Comparison of ENCODE assay signal across 1 cellular context in the genomic region with DNA sequence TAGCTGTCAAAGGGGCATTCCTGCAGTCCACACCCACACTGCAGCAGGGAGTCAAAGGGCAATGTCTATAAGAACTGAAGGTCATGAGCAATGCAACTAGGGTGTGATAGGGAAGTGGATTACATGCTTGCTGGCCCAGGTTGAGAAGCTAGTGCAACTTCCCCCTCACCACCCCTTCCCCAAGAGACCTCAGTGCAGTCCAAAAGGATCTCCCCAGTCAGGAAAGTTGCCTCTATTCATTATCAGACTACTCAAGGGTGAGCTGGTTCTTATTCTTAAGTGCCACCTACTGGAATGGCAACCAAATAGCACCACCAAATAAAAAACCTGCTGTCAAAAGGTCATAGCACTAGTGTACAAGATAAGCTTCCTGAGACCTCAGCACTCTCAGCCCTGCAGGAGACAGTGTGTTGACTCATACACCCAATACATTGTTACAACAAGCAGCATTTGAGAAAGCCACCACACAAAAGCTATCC.
TF ChIP-seq lines count a peak whose summit lies in the region.

No MANE protein-coding gene starts in this region.

TF ChIP-seq in HepG2, 621 proteins besides CTCF, POLR2A, EP300 and RAD21 (continued from another document):
- TF ChIP-seq, protein P1, sequence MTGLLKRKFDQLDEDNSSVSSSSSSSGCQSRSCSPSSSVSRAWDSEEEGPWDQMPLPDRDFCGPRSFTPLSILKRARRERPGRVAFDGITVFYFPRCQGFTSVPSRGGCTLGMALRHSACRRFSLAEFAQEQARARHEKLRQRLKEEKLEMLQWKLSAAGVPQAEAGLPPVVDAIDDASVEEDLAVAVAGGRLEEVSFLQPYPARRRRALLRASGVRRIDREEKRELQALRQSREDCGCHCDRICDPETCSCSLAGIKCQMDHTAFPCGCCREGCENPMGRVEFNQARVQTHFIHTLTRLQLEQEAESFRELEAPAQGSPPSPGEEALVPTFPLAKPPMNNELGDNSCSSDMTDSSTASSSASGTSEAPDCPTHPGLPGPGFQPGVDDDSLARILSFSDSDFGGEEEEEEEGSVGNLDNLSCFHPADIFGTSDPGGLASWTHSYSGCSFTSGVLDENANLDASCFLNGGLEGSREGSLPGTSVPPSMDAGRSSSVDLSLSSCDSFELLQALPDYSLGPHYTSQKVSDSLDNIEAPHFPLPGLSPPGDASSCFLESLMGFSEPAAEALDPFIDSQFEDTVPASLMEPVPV (CRISPR knock-in tag; IDR thresholded peaks at IDR 0.05) = no peak
- TF ChIP-seq GLI4 (CRISPR knock-in tag; IDR thresholded peaks at IDR 0.05; ENCODE audit: borderline replicate concordance) (no peak), ZNF776 (CRISPR knock-in tag; IDR thresholded peaks at IDR 0.05) (no peak), NR2F6 (IDR thresholded peaks at IDR 0.05) (no peak; the same call in 1 of the 2 replicates), NR2F6 (CRISPR knock-in tag; IDR thresholded peaks at IDR 0.05) (peak; percentile 42; the same call in 1 of the 2 replicates), ZNF569 (CRISPR knock-in tag; IDR thresholded peaks at IDR 0.05; ENCODE audit: borderline replicate concordance) (no peak), KAT8 (CRISPR knock-in tag; IDR thresholded peaks at IDR 0.05) (no peak), ATM (IDR thresholded peaks at IDR 0.05; ENCODE audit: borderline replicate concordance) (no peak), CEBPB (IDR thresholded peaks at IDR 0.05; ENCODE audit: borderline replicate concordance, low read depth, low read length) (no peak), ZNF234 (CRISPR knock-in tag; conservative IDR thresholded peaks at IDR 0.05) (no peak), SP4 (CRISPR knock-in tag; IDR thresholded peaks at IDR 0.05) (no peak), SMAD1 (CRISPR knock-in tag; IDR thresholded peaks at IDR 0.05; ENCODE audit: borderline replicate concordance, low read depth) (no peak), ZNF335 (CRISPR knock-in tag; IDR thresholded peaks at IDR 0.05) (no peak), U2AF2 (IDR thresholded peaks at IDR 0.05; ENCODE audit: low read depth, low read length) (no peak), NR1H2 (CRISPR knock-in tag; IDR thresholded peaks at IDR 0.05; ENCODE audit: borderline replicate concordance, low read depth) (no peak), CENPX (CRISPR knock-in tag; IDR thresholded peaks at IDR 0.05) (no peak), RBM22 (optimal IDR thresholded peaks at IDR 0.05; ENCODE audit: low read length) (no peak), STAG1 (CRISPR knock-in tag; IDR thresholded peaks at IDR 0.05) (peak; percentile 38), SMC3 (IDR thresholded peaks at IDR 0.05; ENCODE audit: low read length) (no peak)
- TF ChIP-seq, protein P2, sequence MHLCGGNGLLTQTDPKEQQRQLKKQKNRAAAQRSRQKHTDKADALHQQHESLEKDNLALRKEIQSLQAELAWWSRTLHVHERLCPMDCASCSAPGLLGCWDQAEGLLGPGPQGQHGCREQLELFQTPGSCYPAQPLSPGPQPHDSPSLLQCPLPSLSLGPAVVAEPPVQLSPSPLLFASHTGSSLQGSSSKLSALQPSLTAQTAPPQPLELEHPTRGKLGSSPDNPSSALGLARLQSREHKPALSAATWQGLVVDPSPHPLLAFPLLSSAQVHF (CRISPR knock-in tag; IDR thresholded peaks at IDR 0.05) = no peak
- TF ChIP-seq, protein P3, sequence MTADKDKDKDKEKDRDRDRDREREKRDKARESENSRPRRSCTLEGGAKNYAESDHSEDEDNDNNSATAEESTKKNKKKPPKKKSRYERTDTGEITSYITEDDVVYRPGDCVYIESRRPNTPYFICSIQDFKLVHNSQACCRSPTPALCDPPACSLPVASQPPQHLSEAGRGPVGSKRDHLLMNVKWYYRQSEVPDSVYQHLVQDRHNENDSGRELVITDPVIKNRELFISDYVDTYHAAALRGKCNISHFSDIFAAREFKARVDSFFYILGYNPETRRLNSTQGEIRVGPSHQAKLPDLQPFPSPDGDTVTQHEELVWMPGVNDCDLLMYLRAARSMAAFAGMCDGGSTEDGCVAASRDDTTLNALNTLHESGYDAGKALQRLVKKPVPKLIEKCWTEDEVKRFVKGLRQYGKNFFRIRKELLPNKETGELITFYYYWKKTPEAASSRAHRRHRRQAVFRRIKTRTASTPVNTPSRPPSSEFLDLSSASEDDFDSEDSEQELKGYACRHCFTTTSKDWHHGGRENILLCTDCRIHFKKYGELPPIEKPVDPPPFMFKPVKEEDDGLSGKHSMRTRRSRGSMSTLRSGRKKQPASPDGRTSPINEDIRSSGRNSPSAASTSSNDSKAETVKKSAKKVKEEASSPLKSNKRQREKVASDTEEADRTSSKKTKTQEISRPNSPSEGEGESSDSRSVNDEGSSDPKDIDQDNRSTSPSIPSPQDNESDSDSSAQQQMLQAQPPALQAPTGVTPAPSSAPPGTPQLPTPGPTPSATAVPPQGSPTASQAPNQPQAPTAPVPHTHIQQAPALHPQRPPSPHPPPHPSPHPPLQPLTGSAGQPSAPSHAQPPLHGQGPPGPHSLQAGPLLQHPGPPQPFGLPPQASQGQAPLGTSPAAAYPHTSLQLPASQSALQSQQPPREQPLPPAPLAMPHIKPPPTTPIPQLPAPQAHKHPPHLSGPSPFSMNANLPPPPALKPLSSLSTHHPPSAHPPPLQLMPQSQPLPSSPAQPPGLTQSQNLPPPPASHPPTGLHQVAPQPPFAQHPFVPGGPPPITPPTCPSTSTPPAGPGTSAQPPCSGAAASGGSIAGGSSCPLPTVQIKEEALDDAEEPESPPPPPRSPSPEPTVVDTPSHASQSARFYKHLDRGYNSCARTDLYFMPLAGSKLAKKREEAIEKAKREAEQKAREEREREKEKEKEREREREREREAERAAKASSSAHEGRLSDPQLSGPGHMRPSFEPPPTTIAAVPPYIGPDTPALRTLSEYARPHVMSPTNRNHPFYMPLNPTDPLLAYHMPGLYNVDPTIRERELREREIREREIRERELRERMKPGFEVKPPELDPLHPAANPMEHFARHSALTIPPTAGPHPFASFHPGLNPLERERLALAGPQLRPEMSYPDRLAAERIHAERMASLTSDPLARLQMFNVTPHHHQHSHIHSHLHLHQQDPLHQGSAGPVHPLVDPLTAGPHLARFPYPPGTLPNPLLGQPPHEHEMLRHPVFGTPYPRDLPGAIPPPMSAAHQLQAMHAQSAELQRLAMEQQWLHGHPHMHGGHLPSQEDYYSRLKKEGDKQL (CRISPR knock-in tag; IDR thresholded peaks at IDR 0.05; ENCODE audit: low read depth) = no peak
- TF ChIP-seq, protein P4, sequence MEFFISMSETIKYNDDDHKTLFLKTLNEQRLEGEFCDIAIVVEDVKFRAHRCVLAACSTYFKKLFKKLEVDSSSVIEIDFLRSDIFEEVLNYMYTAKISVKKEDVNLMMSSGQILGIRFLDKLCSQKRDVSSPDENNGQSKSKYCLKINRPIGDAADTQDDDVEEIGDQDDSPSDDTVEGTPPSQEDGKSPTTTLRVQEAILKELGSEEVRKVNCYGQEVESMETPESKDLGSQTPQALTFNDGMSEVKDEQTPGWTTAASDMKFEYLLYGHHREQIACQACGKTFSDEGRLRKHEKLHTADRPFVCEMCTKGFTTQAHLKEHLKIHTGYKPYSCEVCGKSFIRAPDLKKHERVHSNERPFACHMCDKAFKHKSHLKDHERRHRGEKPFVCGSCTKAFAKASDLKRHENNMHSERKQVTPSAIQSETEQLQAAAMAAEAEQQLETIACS (CRISPR knock-in tag; IDR thresholded peaks at IDR 0.05) = no peak
- TF ChIP-seq, protein P5, sequence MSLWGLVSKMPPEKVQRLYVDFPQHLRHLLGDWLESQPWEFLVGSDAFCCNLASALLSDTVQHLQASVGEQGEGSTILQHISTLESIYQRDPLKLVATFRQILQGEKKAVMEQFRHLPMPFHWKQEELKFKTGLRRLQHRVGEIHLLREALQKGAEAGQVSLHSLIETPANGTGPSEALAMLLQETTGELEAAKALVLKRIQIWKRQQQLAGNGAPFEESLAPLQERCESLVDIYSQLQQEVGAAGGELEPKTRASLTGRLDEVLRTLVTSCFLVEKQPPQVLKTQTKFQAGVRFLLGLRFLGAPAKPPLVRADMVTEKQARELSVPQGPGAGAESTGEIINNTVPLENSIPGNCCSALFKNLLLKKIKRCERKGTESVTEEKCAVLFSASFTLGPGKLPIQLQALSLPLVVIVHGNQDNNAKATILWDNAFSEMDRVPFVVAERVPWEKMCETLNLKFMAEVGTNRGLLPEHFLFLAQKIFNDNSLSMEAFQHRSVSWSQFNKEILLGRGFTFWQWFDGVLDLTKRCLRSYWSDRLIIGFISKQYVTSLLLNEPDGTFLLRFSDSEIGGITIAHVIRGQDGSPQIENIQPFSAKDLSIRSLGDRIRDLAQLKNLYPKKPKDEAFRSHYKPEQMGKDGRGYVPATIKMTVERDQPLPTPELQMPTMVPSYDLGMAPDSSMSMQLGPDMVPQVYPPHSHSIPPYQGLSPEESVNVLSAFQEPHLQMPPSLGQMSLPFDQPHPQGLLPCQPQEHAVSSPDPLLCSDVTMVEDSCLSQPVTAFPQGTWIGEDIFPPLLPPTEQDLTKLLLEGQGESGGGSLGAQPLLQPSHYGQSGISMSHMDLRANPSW (CRISPR knock-in tag; IDR thresholded peaks at IDR 0.05; ENCODE audit: borderline replicate concordance) = no peak
- TF ChIP-seq, protein P6, sequence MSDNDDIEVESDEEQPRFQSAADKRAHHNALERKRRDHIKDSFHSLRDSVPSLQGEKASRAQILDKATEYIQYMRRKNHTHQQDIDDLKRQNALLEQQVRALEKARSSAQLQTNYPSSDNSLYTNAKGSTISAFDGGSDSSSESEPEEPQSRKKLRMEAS (IDR thresholded peaks at IDR 0.05) = no peak
- TF ChIP-seq, protein P7, sequence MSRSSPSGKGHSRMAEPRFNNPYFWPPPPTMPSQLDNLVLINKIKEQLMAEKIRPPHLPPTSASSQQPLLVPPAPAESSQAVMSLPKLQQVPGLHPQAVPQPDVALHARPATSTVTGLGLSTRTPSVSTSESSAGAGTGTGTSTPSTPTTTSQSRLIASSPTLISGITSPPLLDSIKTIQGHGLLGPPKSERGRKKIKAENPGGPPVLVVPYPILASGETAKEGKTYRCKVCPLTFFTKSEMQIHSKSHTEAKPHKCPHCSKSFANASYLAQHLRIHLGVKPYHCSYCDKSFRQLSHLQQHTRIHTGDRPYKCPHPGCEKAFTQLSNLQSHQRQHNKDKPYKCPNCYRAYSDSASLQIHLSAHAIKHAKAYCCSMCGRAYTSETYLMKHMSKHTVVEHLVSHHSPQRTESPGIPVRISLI (CRISPR knock-in tag; IDR thresholded peaks at IDR 0.05; ENCODE audit: borderline replicate concordance) = no peak
- TF ChIP-seq, protein P8, sequence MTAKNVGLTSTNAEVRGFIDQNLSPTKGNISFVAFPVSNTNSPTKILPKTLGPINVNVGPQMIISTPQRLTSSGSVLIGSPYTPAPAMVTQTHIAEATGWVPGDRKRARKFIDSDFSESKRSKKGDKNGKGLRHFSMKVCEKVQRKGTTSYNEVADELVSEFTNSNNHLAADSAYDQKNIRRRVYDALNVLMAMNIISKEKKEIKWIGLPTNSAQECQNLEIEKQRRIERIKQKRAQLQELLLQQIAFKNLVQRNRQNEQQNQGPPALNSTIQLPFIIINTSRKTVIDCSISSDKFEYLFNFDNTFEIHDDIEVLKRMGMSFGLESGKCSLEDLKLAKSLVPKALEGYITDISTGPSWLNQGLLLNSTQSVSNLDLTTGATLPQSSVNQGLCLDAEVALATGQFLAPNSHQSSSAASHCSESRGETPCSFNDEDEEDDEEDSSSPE (CRISPR knock-in tag; IDR thresholded peaks at IDR 0.05) = no peak
- TF ChIP-seq, protein P9, sequence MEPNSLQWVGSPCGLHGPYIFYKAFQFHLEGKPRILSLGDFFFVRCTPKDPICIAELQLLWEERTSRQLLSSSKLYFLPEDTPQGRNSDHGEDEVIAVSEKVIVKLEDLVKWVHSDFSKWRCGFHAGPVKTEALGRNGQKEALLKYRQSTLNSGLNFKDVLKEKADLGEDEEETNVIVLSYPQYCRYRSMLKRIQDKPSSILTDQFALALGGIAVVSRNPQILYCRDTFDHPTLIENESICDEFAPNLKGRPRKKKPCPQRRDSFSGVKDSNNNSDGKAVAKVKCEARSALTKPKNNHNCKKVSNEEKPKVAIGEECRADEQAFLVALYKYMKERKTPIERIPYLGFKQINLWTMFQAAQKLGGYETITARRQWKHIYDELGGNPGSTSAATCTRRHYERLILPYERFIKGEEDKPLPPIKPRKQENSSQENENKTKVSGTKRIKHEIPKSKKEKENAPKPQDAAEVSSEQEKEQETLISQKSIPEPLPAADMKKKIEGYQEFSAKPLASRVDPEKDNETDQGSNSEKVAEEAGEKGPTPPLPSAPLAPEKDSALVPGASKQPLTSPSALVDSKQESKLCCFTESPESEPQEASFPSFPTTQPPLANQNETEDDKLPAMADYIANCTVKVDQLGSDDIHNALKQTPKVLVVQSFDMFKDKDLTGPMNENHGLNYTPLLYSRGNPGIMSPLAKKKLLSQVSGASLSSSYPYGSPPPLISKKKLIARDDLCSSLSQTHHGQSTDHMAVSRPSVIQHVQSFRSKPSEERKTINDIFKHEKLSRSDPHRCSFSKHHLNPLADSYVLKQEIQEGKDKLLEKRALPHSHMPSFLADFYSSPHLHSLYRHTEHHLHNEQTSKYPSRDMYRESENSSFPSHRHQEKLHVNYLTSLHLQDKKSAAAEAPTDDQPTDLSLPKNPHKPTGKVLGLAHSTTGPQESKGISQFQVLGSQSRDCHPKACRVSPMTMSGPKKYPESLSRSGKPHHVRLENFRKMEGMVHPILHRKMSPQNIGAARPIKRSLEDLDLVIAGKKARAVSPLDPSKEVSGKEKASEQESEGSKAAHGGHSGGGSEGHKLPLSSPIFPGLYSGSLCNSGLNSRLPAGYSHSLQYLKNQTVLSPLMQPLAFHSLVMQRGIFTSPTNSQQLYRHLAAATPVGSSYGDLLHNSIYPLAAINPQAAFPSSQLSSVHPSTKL (CRISPR knock-in tag; IDR thresholded peaks at IDR 0.05) = no peak
- TF ChIP-seq, protein P10, sequence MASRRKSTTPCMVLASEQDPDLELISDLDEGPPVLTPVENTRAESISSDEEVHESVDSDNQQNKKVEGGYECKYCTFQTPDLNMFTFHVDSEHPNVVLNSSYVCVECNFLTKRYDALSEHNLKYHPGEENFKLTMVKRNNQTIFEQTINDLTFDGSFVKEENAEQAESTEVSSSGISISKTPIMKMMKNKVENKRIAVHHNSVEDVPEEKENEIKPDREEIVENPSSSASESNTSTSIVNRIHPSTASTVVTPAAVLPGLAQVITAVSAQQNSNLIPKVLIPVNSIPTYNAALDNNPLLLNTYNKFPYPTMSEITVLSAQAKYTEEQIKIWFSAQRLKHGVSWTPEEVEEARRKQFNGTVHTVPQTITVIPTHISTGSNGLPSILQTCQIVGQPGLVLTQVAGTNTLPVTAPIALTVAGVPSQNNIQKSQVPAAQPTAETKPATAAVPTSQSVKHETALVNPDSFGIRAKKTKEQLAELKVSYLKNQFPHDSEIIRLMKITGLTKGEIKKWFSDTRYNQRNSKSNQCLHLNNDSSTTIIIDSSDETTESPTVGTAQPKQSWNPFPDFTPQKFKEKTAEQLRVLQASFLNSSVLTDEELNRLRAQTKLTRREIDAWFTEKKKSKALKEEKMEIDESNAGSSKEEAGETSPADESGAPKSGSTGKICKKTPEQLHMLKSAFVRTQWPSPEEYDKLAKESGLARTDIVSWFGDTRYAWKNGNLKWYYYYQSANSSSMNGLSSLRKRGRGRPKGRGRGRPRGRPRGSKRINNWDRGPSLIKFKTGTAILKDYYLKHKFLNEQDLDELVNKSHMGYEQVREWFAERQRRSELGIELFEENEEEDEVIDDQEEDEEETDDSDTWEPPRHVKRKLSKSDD (CRISPR knock-in tag; IDR thresholded peaks at IDR 0.05; ENCODE audit: low read depth) = no peak
- TF ChIP-seq, protein P11, sequence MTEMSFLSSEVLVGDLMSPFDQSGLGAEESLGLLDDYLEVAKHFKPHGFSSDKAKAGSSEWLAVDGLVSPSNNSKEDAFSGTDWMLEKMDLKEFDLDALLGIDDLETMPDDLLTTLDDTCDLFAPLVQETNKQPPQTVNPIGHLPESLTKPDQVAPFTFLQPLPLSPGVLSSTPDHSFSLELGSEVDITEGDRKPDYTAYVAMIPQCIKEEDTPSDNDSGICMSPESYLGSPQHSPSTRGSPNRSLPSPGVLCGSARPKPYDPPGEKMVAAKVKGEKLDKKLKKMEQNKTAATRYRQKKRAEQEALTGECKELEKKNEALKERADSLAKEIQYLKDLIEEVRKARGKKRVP (CRISPR knock-in tag; IDR thresholded peaks at IDR 0.05) = no peak
